13 cellular contexts compared by ENCODE assay signal in the genomic region with DNA sequence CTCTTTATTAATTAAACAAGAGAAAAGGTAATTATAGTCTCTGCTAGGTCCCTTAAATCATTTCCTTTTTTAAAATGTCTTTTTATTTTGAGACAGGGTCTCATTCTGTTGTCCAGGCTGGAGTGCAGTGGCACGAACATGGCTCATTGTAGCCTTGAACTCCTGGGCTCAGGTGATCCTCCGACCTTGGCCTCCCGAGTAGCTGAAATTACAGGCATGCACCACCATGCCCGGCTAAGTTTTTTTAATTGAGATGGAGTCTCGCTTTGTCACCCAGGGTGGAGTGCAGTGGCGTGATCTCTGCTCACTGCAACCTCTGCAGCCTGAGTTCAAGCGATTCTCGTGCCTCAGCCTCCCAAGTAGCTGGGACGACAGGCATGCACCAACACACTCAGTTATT. TPM values are rescaled to one million over a fixed set of nuclear protein-coding genes. Genes with fewer than 3 reads are reported as not detected.
A peak's percentile ranks its signal among the peaks of the same experiment; 100 is the strongest.
DNase-seq lines count a peak whose midpoint lies in the region; ATAC-seq, FAIRE-seq and TF ChIP-seq lines count a peak whose summit lies in the region.
"Not testable (repeated sequence)": the region's sequence is repeated elsewhere in the genome, so short reads cannot be mapped to it uniquely, and the experiment has no call there.
"Had no signal": no experiment of that assay in that cellular context is flagged by ENCODE, and none has a peak within 500 bp of the region (broad histone marks: within the 10 kb centered on the region; RNA-seq: fewer than 3 reads in every experiment).

No MANE protein-coding gene starts in this region.

- H3K27me3 ChIP-seq in sigmoid colon = peaks cover 0 to 35% (median 15%) of the 10 kb centered on the region in 3 donors
- not testable (repeated sequence) for H3K27me3 ChIP-seq in upper lobe of right lung

- intact Hi-C loops in kidney (cut with DNase I); sigmoid colon (cut with DNase I); upper lobe of right lung (cut with DNase I): not testable (repeated sequence)

- H3K27ac ChIP-seq in kidney (ENCODE audit: low read depth in 2 of 2, low read length in 2 of 2); sigmoid colon; upper lobe of right lung: not testable (repeated sequence)

- not testable (repeated sequence) for H3K4me1 ChIP-seq in kidney (ENCODE audit: control insufficient read depth in 1 of 2, insufficient read depth in 1 of 2, low read depth in 1 of 2, low read length in 2 of 2); sigmoid colon; upper lobe of right lung

- H3K9ac ChIP-seq in kidney (ENCODE audit: low read length in 2 of 2) = not testable (repeated sequence)

- not testable (repeated sequence) for H3K9me3 ChIP-seq in kidney (ENCODE audit: control insufficient read depth in 1 of 2, low read length in 2 of 2); sigmoid colon; upper lobe of right lung

- 91 to 94% methylated on average over 9 of the region's 9 CpGs for WGBS in sigmoid colon, 2 donors

- TF ChIP-seq POLR2A in sigmoid colon (IDR thresholded peaks at IDR 0.05) = not testable (repeated sequence)

- not testable (repeated sequence) for H3K4me3 ChIP-seq in kidney (ENCODE audit: low read length in 2 of 2); sigmoid colon; upper lobe of right lung

- peak; percentile 49 for FAIRE-seq in HTR-8/SVneo (lab: Jason Lieb, UNC)
- not testable (repeated sequence) for FAIRE-seq in kidney (lab: Jason Lieb, UNC)

- not testable (repeated sequence) for DNase-seq in HTR-8/SVneo (ENCODE audit: insufficient read length, low spot score)
- DNase-seq in kidney (peak; percentile 6), mesenteric fat pad (ENCODE audit: low spot score) (peak; percentile 67), sigmoid colon (peak; percentile 25), upper lobe of right lung (peak; percentile 28)

- TF ChIP-seq EP300 in sigmoid colon (IDR thresholded peaks at IDR 0.05) = not testable (repeated sequence)

- ATAC-seq in upper lobe of right lung = not testable (repeated sequence)

- H3K36me3 ChIP-seq in kidney (ENCODE audit: control insufficient read depth in 1 of 2, insufficient read depth in 2 of 2, low read length in 2 of 2); sigmoid colon; upper lobe of right lung: not testable (repeated sequence)

- TF ChIP-seq CTCF in kidney (IDR thresholded peaks at IDR 0.05; ENCODE audit: borderline replicate concordance, extremely low read depth, insufficient read depth); sigmoid colon (IDR thresholded peaks at IDR 0.05); upper lobe of right lung (IDR thresholded peaks at IDR 0.05): not testable (repeated sequence)

RNA-seq across cellular contexts. Expression of a gene that starts 9.2 kb away (rescaled TPM):
- 0.16 TPM for total RNA-seq in kidney
- polyA plus RNA-seq in kidney (ENCODE audit: insufficient read depth, low read depth, low replicate concordance) = 1.4 TPM
- total RNA-seq in mesenteric fat pad = not detected
- not detected for total RNA-seq in sigmoid colon
- polyA plus RNA-seq in sigmoid colon = under 1 TPM in 1 of 3 donors, not detected in 2; 0.10 TPM
- total RNA-seq in upper lobe of right lung = not detected
- total RNA-seq: CD4-positive, alpha-beta memory T cell; CD4-positive, CD25-positive, alpha-beta regulatory T cell; CD8-positive, alpha-beta memory T cell; Daoy had no signal
- polyA plus RNA-seq: CD14-positive monocyte; CD4-positive, alpha-beta memory T cell; CD4-positive, CD25-positive, alpha-beta regulatory T cell; CD8-positive, alpha-beta memory T cell had no signal

RNA-seq across cellular contexts. Expression of a gene that starts 37.0 kb away (rescaled TPM):
- 0.19 TPM for total RNA-seq in kidney
- 0.73 TPM for polyA plus RNA-seq in kidney (ENCODE audit: insufficient read depth, low read depth, low replicate concordance)
- not detected for total RNA-seq in mesenteric fat pad
- not detected for total RNA-seq in sigmoid colon
- polyA plus RNA-seq in sigmoid colon = 1 to 10 TPM in 1 of 3 donors, under 1 TPM in 1, not detected in 1; 0.09 to 6.0 TPM
- not detected for total RNA-seq in upper lobe of right lung
- total RNA-seq: A673; CD4-positive, alpha-beta memory T cell; CD4-positive, CD25-positive, alpha-beta regulatory T cell; CD8-positive, alpha-beta memory T cell; Daoy; GM12878 had no signal
- polyA plus RNA-seq: AG04450; CD14-positive monocyte; CD4-positive, alpha-beta memory T cell; CD4-positive, CD25-positive, alpha-beta regulatory T cell; CD8-positive, alpha-beta memory T cell; GM12878 had no signal

RNA-seq across cellular contexts. Expression of a gene that starts 54.2 kb away (rescaled TPM):
- 36.4 TPM for total RNA-seq in kidney
- polyA plus RNA-seq in kidney (ENCODE audit: insufficient read depth, low read depth, low replicate concordance) = 108 TPM
- 17.9 TPM for total RNA-seq in mesenteric fat pad
- 10 to 100 TPM; 27.7 to 35.0 (median 29.3) TPM for total RNA-seq in sigmoid colon
- 100 to 1,000 TPM in 1 of 3 donors, 10 to 100 TPM in 2; 58.9 to 137 (median 62.5) TPM for polyA plus RNA-seq in sigmoid colon
- total RNA-seq in upper lobe of right lung = 17.2 TPM

RNA-seq across cellular contexts. Expression of a gene that starts 54.5 kb away (rescaled TPM):
- 48.1 TPM for total RNA-seq in kidney
- polyA plus RNA-seq in kidney (ENCODE audit: insufficient read depth, low read depth, low replicate concordance) = 258 TPM
- 58.4 TPM for total RNA-seq in mesenteric fat pad
- 100 to 1,000 TPM in 3 of 4 donors, 10 to 100 TPM in 1; 73.4 to 163 (median 140) TPM for total RNA-seq in sigmoid colon
- polyA plus RNA-seq in sigmoid colon = 10 to 100 TPM; 54.1 to 86.9 (median 68.4) TPM
- 71.8 TPM for total RNA-seq in upper lobe of right lung
